In the genomic region with DNA sequence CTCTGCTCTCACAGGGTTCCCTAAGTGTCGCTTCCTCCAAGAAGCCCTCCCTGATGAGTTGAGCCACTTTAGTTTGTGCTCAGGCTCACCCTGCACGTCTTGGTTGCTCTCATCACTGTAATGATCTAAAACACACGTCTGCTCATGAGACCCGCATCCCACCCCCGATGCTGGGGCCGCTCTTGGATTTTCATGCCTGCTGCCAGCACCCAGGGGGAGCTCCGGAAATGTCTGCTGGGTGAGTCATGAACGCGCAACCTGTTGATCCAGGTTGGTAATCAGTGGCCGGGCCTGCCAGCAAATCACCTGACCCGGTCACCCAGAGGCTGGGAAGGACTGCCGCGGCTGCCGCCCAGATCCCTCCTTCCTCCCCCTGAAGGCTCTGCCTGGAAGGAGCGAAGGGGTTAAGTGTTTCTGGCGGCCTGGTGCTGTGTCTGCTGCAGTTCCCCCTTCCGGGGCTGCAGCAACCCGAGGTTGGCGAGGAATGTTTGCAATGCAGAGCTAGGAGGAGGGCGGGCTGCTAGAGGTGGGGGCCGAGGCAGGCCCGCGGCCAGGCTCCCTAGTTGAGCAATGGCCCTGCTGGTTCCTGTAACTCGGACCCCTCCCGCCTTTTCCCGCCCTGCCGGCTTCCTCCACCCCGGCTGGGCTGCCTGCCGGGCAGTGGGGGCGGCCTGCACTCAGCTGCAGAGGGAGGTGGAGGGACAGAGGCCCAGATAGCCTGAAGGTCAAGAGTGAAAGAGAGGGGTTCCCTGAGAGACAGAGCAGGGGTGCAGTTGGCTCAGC, we compare ENCODE assay signal across 9 cellular contexts.
A peak's percentile ranks its signal among the peaks of the same experiment; 100 is the strongest.
DNase-seq lines count a peak whose midpoint lies in the region; ATAC-seq, FAIRE-seq and TF ChIP-seq lines count a peak whose summit lies in the region.
"Had no signal": no experiment of that assay in that cellular context is flagged by ENCODE, and none has a peak within 500 bp of the region (broad histone marks: within the 10 kb centered on the region; RNA-seq: fewer than 3 reads in every experiment).

No MANE protein-coding gene starts in this region.

- H3K4me2 ChIP-seq in GM23248 (ENCODE audit: unreplicated experiment), result peak overlapping the region; percentile 55

- no peaks in the 10 kb centered on the region for H3K9me3 ChIP-seq in GM23248 (ENCODE audit: low read depth)

- no peaks in the 10 kb centered on the region for H4K20me1 ChIP-seq in GM23248 (ENCODE audit: insufficient read depth)

- H3K27me3 ChIP-seq in GM23248 (replicated peaks; ENCODE audit: insufficient read depth) (no peaks in the 10 kb centered on the region), rectal smooth muscle tissue (ENCODE audit: control insufficient read depth, insufficient read depth, low read length) (no peaks in the 10 kb centered on the region)

- 5 to 7% methylated on average over 27 to 30 of the region's 30 CpGs for WGBS in GM23248 (ENCODE audit: low coverage in 1 of 2, low lambda C conversion rate in 2 of 2, missing lambda C conversion rate in 2 of 2), 2 experiments

- H3K9me2 ChIP-seq in GM23248 (ENCODE audit: insufficient read depth), result no peaks in the 10 kb centered on the region

- no peaks in the 10 kb centered on the region for H3K36me3 ChIP-seq in GM23248 (ENCODE audit: low read depth)
- no peaks in the 10 kb centered on the region for H3K36me3 ChIP-seq in rectal smooth muscle tissue (ENCODE audit: control insufficient read depth, insufficient read depth, low read length)

- peak; percentile 95 for FAIRE-seq in RCC 7860 (lab: Jason Lieb, UNC)
- FAIRE-seq: GM18507 had no signal

- ATAC-seq in HG03108 (IDR thresholded peaks at IDR 0.05; ENCODE audit: unreplicated experiment), result no peak

- peaks cover 36% of the 10 kb centered on the region for H3F3A ChIP-seq in GM23248 (ENCODE audit: insufficient read depth)

- H3K4me3 ChIP-seq in GM23248 (peak overlapping the region; percentile 43), rectal smooth muscle tissue (ENCODE audit: low read length) (peak overlapping the region; percentile 37)

- H2AFZ ChIP-seq in GM23248, result peak overlapping the region; percentile 59

- H3K79me2 ChIP-seq in GM23248 (ENCODE audit: insufficient read depth), result no peaks in the 10 kb centered on the region

- in situ Hi-C loops in GM23248 (cut with MboI), result no loop called here
- in situ Hi-C loops in GM13976 (cut with MboI; ENCODE audit: low sequenced_read_pairs, unreplicated experiment), result no loop called here

- DNase-seq in A172 (ENCODE audit: low spot score) (peak; percentile 99), GM23248 (peak; percentile 92), RCC 7860 (ENCODE audit: low spot score) (peak; percentile 99), brain pericyte (ENCODE audit: low read depth, low spot score) (peak; percentile 65), iPS DF 19.7 (ENCODE audit: low read depth, low spot score) (peak; percentile 97), GM13976 (ENCODE audit: low spot score) (no peak)

- no peak for TF ChIP-seq CTCF in GM13976 (IDR thresholded peaks at IDR 0.05; ENCODE audit: borderline replicate concordance, control extremely low read depth, extremely low read depth, insufficient read depth, missing control alignments)

- peak overlapping the region; percentile 57 for H3K27ac ChIP-seq in GM23248
- peak overlapping the region; percentile 81 for H3K27ac ChIP-seq in rectal smooth muscle tissue (ENCODE audit: low read depth, low read length)

- peaks cover 32% of the 10 kb centered on the region for H3K4me1 ChIP-seq in GM23248 (ENCODE audit: insufficient read depth)
- peaks cover 29% of the 10 kb centered on the region for H3K4me1 ChIP-seq in rectal smooth muscle tissue (ENCODE audit: control insufficient read depth, insufficient read depth, low read length)

- H3K9ac ChIP-seq in GM23248, result peak overlapping the region; percentile 57
- H3K9ac ChIP-seq in rectal smooth muscle tissue (ENCODE audit: low read length), result peak overlapping the region; percentile 13
